Comparison of ENCODE assay signal across 25 cellular contexts in genomic region chr13:35597451-35597850, GRCh38.
A peak's percentile ranks its signal among the peaks of the same experiment; 100 is the strongest.
DNase-seq lines count a peak whose midpoint lies in the region; ATAC-seq, FAIRE-seq and TF ChIP-seq lines count a peak whose summit lies in the region.
"Had no signal": no experiment of that assay in that cellular context is flagged by ENCODE, and none has a peak within 500 bp of the region (broad histone marks: within the 10 kb centered on the region; RNA-seq: fewer than 3 reads in every experiment).

No MANE protein-coding gene starts in this region.

- DNase-seq in mammary epithelial cell (peak; percentile 7), MCF 10A (ENCODE audit: unreplicated experiment) (no peak), bronchial epithelial cell (ENCODE audit: low read depth) (peak; percentile 69), esophagus squamous epithelium (lab: John Stamatoyannopoulos, UW) (no peak), middle frontal gyrus (ENCODE audit: extremely low spot score, low spot score) (no peak), lower leg skin (ENCODE audit: low spot score in 2 of 2) (no peak)
- DNase-seq: AML-193; BE2C; CD4-positive, alpha-beta T cell; CD8-positive, alpha-beta memory T cell; DMS 273 treated with DMSO at 0.1 percent for 48 hours; DMS79; EL; GDM1; GOT3; HFFc6 had no signal

- CTCF ChIA-PET in mammary epithelial cell (lab: Charles Lee; ENCODE audit: low non-redundant PET): no interaction called here
- CTCF ChIA-PET in MCF 10A (lab: Yijun Ruan, JAX): no interaction called here

- H3K36me3 Mint-ChIP-seq in MCF 10A (ENCODE audit: insufficient read depth, unreplicated experiment): no peaks in the 10 kb centered on the region
- H3K36me3 Mint-ChIP-seq: CD14-positive monocyte; CD8-positive, alpha-beta memory T cell had no signal

- BruUV-seq in mammary epithelial cell (replicated peaks; lab: Mats Ljungman, UMichigan) (no TSS peak), MCF 10A (replicated peaks; lab: Mats Ljungman, UMichigan) (no TSS peak)

- H3K4me1 Mint-ChIP-seq in MCF 10A (ENCODE audit: insufficient read depth, unreplicated experiment): peaks cover 8% of the 10 kb centered on the region
- H3K4me1 Mint-ChIP-seq: CD14-positive monocyte; CD8-positive, alpha-beta memory T cell had no signal

- peaks cover 9% of the 10 kb centered on the region for H3K4me1 ChIP-seq in mammary epithelial cell (ENCODE audit: insufficient read depth, low read length)
- peaks cover 0 to 16% (median 9%) of the 10 kb centered on the region in 3 donors for H3K4me1 ChIP-seq in esophagus squamous epithelium
- H3K4me1 ChIP-seq: BLaER1 treated with 17β-estradiol and CSF1 and Interleukin-3, amounts not matched to agents 10 nM and 100 nM; HAP-1 had no signal

- TF ChIP-seq CTCF in mammary epithelial cell (conservative IDR thresholded peaks at IDR 0.05 in 1 of 2, IDR thresholded peaks at IDR 0.05 in 1 of 2; ENCODE audit: extremely low read depth in 1 of 2, insufficient read depth in 1 of 2, low read depth in 1 of 2, low read length in 2 of 2): no peak
- TF ChIP-seq CTCF in MCF 10A (IDR thresholded peaks at IDR 0.05; ENCODE audit: unreplicated experiment): no peak
- TF ChIP-seq CTCF in bronchial epithelial cell (IDR thresholded peaks at IDR 0.05; ENCODE audit: insufficient read depth, low read length, severe bottlenecking): no peak
- no peak for TF ChIP-seq CTCF in esophagus squamous epithelium (IDR thresholded peaks at IDR 0.05)
- TF ChIP-seq CTCF in lower leg skin (IDR thresholded peaks at IDR 0.05): no peak

- no peaks in the 10 kb centered on the region for H4K20me1 ChIP-seq in mammary epithelial cell (ENCODE audit: insufficient read depth, low read length)
- H4K20me1 ChIP-seq: BLaER1 treated with 17β-estradiol and CSF1 and Interleukin-3, amounts not matched to agents 10 nM and 100 nM had no signal

- H3K4me3 ChIP-seq in mammary epithelial cell (replicated peaks in 1 of 3; ENCODE audit: insufficient read depth in 1 of 3, low read depth in 2 of 3, low read length in 3 of 3): no peak overlapping the region
- no peak overlapping the region for H3K4me3 ChIP-seq in bronchial epithelial cell (ENCODE audit: low read depth, low read length)
- H3K4me3 ChIP-seq in esophagus squamous epithelium: no peak overlapping the region
- no peak overlapping the region for H3K4me3 ChIP-seq in lower leg skin (ENCODE audit: low read depth, poor library complexity, severe bottlenecking)
- H3K4me3 ChIP-seq: BLaER1 treated with 17β-estradiol and CSF1 and Interleukin-3, amounts not matched to agents 10 nM and 100 nM; GM12878; HAP-1 had no signal

- H3K79me2 ChIP-seq in mammary epithelial cell (ENCODE audit: insufficient read depth, low read length): no peaks in the 10 kb centered on the region

- POLR2A ChIA-PET in MCF 10A (lab: Yijun Ruan, JAX): no interaction called here

- no peaks in the 10 kb centered on the region for H3K36me3 ChIP-seq in mammary epithelial cell (ENCODE audit: insufficient read depth, low read length)
- no peaks in the 10 kb centered on the region for H3K36me3 ChIP-seq in bronchial epithelial cell (ENCODE audit: control insufficient read depth, insufficient read depth, low read length)
- no peaks in the 10 kb centered on the region for H3K36me3 ChIP-seq in esophagus squamous epithelium
- H3K36me3 ChIP-seq: BLaER1 treated with 17β-estradiol and CSF1 and Interleukin-3, amounts not matched to agents 10 nM and 100 nM; HAP-1 had no signal

- FAIRE-seq in bronchial epithelial cell (lab: Jason Lieb, UNC): no peak
- FAIRE-seq: A204.1, D721Med, GM12878, H54 had no signal

- no peaks in the 10 kb centered on the region for H3K27me3 ChIP-seq in mammary epithelial cell (ENCODE audit: insufficient read depth, low read length)
- no peaks in the 10 kb centered on the region for H3K27me3 ChIP-seq in bronchial epithelial cell (ENCODE audit: control insufficient read depth, insufficient read depth, low read length)
- no peaks in the 10 kb centered on the region for H3K27me3 ChIP-seq in esophagus squamous epithelium
- H3K27me3 ChIP-seq: BE2C; BLaER1 treated with 17β-estradiol and CSF1 and Interleukin-3, amounts not matched to agents 10 nM and 100 nM had no signal

- no peaks in the 10 kb centered on the region for H3K9me3 Mint-ChIP-seq in MCF 10A (ENCODE audit: unreplicated experiment)
- H3K9me3 Mint-ChIP-seq: CD4-positive, alpha-beta T cell; HFFc6 had no signal

- H3K27me3 Mint-ChIP-seq in MCF 10A (ENCODE audit: insufficient read depth, unreplicated experiment): no peaks in the 10 kb centered on the region
- H3K27me3 Mint-ChIP-seq: CD4-positive, alpha-beta T cell; CD8-positive, alpha-beta memory T cell had no signal

- intact Hi-C loops in mammary epithelial cell (cut with micrococcal nuclease) (no loop called here), MCF 10A (cut with micrococcal nuclease) (no loop called here), esophagus squamous epithelium (cut with DNase I) (no loop called here), lower leg skin (cut with DNase I; ENCODE audit: low total_unique reads) (no loop called here)

- no peak overlapping the region for H3K27ac Mint-ChIP-seq in MCF 10A (ENCODE audit: low read depth, unreplicated experiment)
- H3K27ac Mint-ChIP-seq: CD14-positive monocyte; CD4-positive, alpha-beta T cell; CD8-positive, alpha-beta memory T cell; HFFc6 had no signal

- no peak for ATAC-seq in GM18870 (IDR thresholded peaks at IDR 0.05; ENCODE audit: unreplicated experiment)
- ATAC-seq: GM12878 had no signal

- dilution Hi-C loops in mammary epithelial cell (cut with HindIII; ENCODE audit: low sequenced_read_pairs): no loop called here

- H3K9me3 ChIP-seq in mammary epithelial cell (replicated peaks; ENCODE audit: insufficient read depth, low read length) (no peaks in the 10 kb centered on the region), esophagus squamous epithelium (no peaks in the 10 kb centered on the region)
- H3K9me3 ChIP-seq: BE2C; BLaER1 treated with 17β-estradiol and CSF1 and Interleukin-3, amounts not matched to agents 10 nM and 100 nM; HAP-1 had no signal

- H3K9ac ChIP-seq in mammary epithelial cell (ENCODE audit: insufficient read depth, low read length): no peak overlapping the region
- H3K9ac ChIP-seq: BLaER1 treated with 17β-estradiol and CSF1 and Interleukin-3, amounts not matched to agents 10 nM and 100 nM had no signal

- 93% methylated on average over 3 of the region's 3 CpGs for WGBS in mammary epithelial cell (ENCODE audit: low coverage, missing lambda C conversion rate)
- 74 to 78% methylated on average over 2 to 3 of the region's 3 CpGs for WGBS in esophagus squamous epithelium, 2 donors
- 90 to 94% methylated on average over 3 of the region's 3 CpGs for WGBS in lower leg skin, 2 donors

- no peak overlapping the region for H3K4me3 Mint-ChIP-seq in MCF 10A (ENCODE audit: unreplicated experiment)
- H3K4me3 Mint-ChIP-seq: CD14-positive monocyte; CD4-positive, alpha-beta T cell; CD8-positive, alpha-beta memory T cell; HFFc6 had no signal

- H2AFZ ChIP-seq in mammary epithelial cell (ENCODE audit: low read depth, low read length): no peak overlapping the region

- in situ Hi-C loops in mammary epithelial cell (cut with MboI; ENCODE audit: low sequenced_read_pairs in 2 of 2): no loop called here

- H3K4me2 ChIP-seq in mammary epithelial cell (ENCODE audit: insufficient read depth, low read depth, low read length): no peak overlapping the region
- H3K4me2 ChIP-seq: BLaER1 treated with 17β-estradiol and CSF1 and Interleukin-3, amounts not matched to agents 10 nM and 100 nM had no signal

- TF ChIP-seq POLR2A in esophagus squamous epithelium (IDR thresholded peaks at IDR 0.05) (no peak), lower leg skin (IDR thresholded peaks at IDR 0.05) (no peak)

- no peak overlapping the region for H3K27ac ChIP-seq in mammary epithelial cell (ENCODE audit: insufficient read depth, low read depth, low read length)
- H3K27ac ChIP-seq in esophagus squamous epithelium: peak overlapping the region in 3 of 4 donors; percentile 26 to 44 (median 40)
- H3K27ac ChIP-seq: 22Rv1; BLaER1 treated with 17β-estradiol and CSF1 and Interleukin-3, amounts not matched to agents 10 nM and 100 nM had no signal

Comparison
In these comparisons a context has a peak if more than half of its experiments do, and no peak if none do; other contexts are left out.
1. DNase-seq: peak in mammary epithelial cell (single experiment) and bronchial epithelial cell (single experiment); none in MCF 10A (single experiment), esophagus squamous epithelium (single experiment), middle frontal gyrus (single experiment) and lower leg skin (0 of 2).